Comparison of ENCODE assay signal across 20 cellular contexts in the genomic region with DNA sequence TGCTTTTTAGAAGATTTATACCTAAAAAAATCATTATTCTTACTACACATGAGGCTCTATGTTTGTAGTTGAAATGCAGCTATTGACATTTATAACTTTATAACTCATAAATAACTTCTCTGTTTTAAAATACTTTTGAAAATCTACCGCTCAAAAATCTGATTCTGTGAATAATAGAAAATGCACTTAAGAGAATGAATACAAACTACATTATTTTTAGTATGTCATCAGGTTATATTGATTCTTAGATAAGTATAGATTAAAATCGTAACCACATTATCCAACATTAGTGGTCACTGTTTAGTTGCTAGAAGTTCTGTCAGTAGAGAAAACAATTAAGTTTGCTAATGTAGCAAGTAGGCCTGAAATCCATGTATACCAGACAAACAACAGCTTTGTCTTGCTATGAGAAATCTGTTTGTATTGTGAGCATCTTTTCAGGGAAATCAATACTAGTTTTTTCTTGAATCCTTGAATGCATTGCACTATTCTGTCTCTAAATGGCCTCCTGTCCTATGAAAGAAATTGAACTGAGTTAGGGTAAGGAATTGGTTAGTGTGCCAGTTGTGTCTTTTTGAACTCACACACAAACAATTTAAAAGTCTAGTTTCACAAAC.
DNase-seq lines count a peak whose midpoint lies in the region; ATAC-seq, FAIRE-seq and TF ChIP-seq lines count a peak whose summit lies in the region.
"Had no signal": no experiment of that assay in that cellular context is flagged by ENCODE, and none has a peak within 500 bp of the region (broad histone marks: within the 10 kb centered on the region; RNA-seq: fewer than 3 reads in every experiment).

No MANE protein-coding gene starts in this region.

- TF ChIP-seq CTCF in A549 (IDR thresholded peaks at IDR 0.05) (no peak), natural killer cell (IDR thresholded peaks at IDR 0.05) (no peak)

- no peaks in the 10 kb centered on the region for H3K9me3 Mint-ChIP-seq in natural killer cell
- H3K9me3 Mint-ChIP-seq: H9, IgD-negative memory B cell had no signal

- ATAC-seq in A549 = no peak
- no peak for ATAC-seq in natural killer cell
- no peak for ATAC-seq in GM21825 (IDR thresholded peaks at IDR 0.05; ENCODE audit: unreplicated experiment)

- intact Hi-C loops in natural killer cell (cut with micrococcal nuclease) = no loop called here

- DNase-seq in A549 (ENCODE audit: low read depth in 1 of 2, low spot score in 1 of 2) (no peak), RCC 7860 (ENCODE audit: low spot score) (no peak), medulla oblongata (ENCODE audit: extremely low spot score) (peak; percentile 38), natural killer cell (no peak), HT-29 (ENCODE audit: low spot score) (no peak), NCI-H1436 treated with DMSO at 0.1 percent for 48 hours (lab: John Stamatoyannopoulos, UW) (no peak)
- DNase-seq: BE2C; CD4-positive, alpha-beta memory T cell; COR-L47; DMS153; DMS79 treated with DMSO at 0.1 percent for 48 hours; EL; GDM1; H9 had no signal

- CTCF ChIA-PET in A549 (lab: Yijun Ruan, JAX) = interaction anchor here (0.6 kb wide), 1 partner anchor 20 kb away, joined by 3 read pairs; no protein-coding TSS in a partner anchor

- no peaks in the 10 kb centered on the region for H3K27me3 Mint-ChIP-seq in natural killer cell (ENCODE audit: low read depth in 2 of 2)
- H3K27me3 Mint-ChIP-seq: IgD-negative memory B cell had no signal

- H3K4me3 Mint-ChIP-seq in natural killer cell = no peak overlapping the region
- H3K4me3 Mint-ChIP-seq: CD4-positive, alpha-beta memory T cell; H9; IgD-negative memory B cell had no signal

- WGBS in A549 (ENCODE audit: missing lambda C conversion rate) = 64% methylated on average over 2 of the region's 2 CpGs

- TF ChIP-seq POLR2A in A549 (IDR thresholded peaks at IDR 0.05; ENCODE audit: low read length) = no peak

- H3K4me1 ChIP-seq in A549 = no peaks in the 10 kb centered on the region

- no peak for TF ChIP-seq EP300 in A549 (IDR thresholded peaks at IDR 0.05)

- no peaks in the 10 kb centered on the region for H3K4me1 Mint-ChIP-seq in natural killer cell
- H3K4me1 Mint-ChIP-seq: CD4-positive, alpha-beta memory T cell had no signal

- FAIRE-seq in A549 (lab: Jason Lieb, UNC) = peak; percentile 32
- FAIRE-seq in RCC 7860 (lab: Jason Lieb, UNC) = peak; percentile 33
- peak; percentile 55 for FAIRE-seq in colon (lab: Jason Lieb, UNC)
- FAIRE-seq: D721Med, GM12892 had no signal

- H3K4me3 ChIP-seq in A549 = no peak overlapping the region

- POLR2A ChIA-PET in A549 (lab: Yijun Ruan, JAX) = no interaction called here

- H3K36me3 Mint-ChIP-seq in natural killer cell = no peaks in the 10 kb centered on the region
- H3K36me3 Mint-ChIP-seq: CD4-positive, alpha-beta memory T cell; IgD-negative memory B cell had no signal

- H3K27ac Mint-ChIP-seq in natural killer cell = no peak overlapping the region
- H3K27ac Mint-ChIP-seq: CD4-positive, alpha-beta memory T cell; H9; IgD-negative memory B cell had no signal

- H3K9me3 ChIP-seq in A549 = no peaks in the 10 kb centered on the region
- H3K9me3 ChIP-seq: BE2C had no signal

- no peak for TF ChIP-seq RAD21 in A549 (conservative IDR thresholded peaks at IDR 0.05 in 1 of 2, IDR thresholded peaks at IDR 0.05 in 1 of 2)

- H3K27ac ChIP-seq in A549 = no peak overlapping the region
- H3K27ac ChIP-seq: C4-2B had no signal

- H3K4me2 ChIP-seq in A549 = no peak overlapping the region

TF ChIP-seq in A549, 52 proteins besides CTCF, POLR2A, EP300 and RAD21:
- no peak for TF ChIP-seq MAFK (IDR thresholded peaks at IDR 0.05; ENCODE audit: partially characterized antibody)
